Comparison of ENCODE assay signal across 8 cellular contexts in genomic region chr17:8859029-8859803, GRCh38. TPM values are rescaled to one million over a fixed set of nuclear protein-coding genes. Genes with fewer than 3 reads are reported as not detected.
A peak's percentile ranks its signal among the peaks of the same experiment; 100 is the strongest.
DNase-seq lines count a peak whose midpoint lies in the region; ATAC-seq, FAIRE-seq and TF ChIP-seq lines count a peak whose summit lies in the region.
"Had no signal": no experiment of that assay in that cellular context is flagged by ENCODE, and none has a peak within 500 bp of the region (broad histone marks: within the 10 kb centered on the region; RNA-seq: fewer than 3 reads in every experiment).

No MANE protein-coding gene starts in this region.

- WGBS in GM12878 (ENCODE audit: insufficient coverage, insufficient replicate concordance, low lambda C conversion rate, missing lambda C conversion rate): 25% methylated on average over 11 of the region's 11 CpGs

- DNase-seq in GM12864 (ENCODE audit: low read depth) (no peak), KBM-7 (peak; percentile 46), GM12878 (ENCODE audit: low read depth, low spot score) (no peak), osteocyte (ENCODE audit: extremely low spot score, unreplicated experiment) (no peak), NK-92 (lab: John Stamatoyannopoulos, UW; ENCODE audit: unreplicated experiment) (no peak), NCI-H2227 treated with DMSO at 0.1 percent for 48 hours (lab: John Stamatoyannopoulos, UW) (no peak)
- DNase-seq: effector CD4-positive, alpha-beta T cell had no signal

- no peaks in the 10 kb centered on the region for H3K27me3 Mint-ChIP-seq in osteocyte (ENCODE audit: unreplicated experiment)

- no TSS peak for BruUV-seq in GM12878 (replicated peaks; lab: Mats Ljungman, UMichigan)

- peak overlapping the region; percentile 93 for H3K27ac Mint-ChIP-seq in osteocyte (ENCODE audit: unreplicated experiment)

- H2AFZ ChIP-seq in GM12878 (ENCODE audit: control insufficient read depth, low read depth, low read length): no peak overlapping the region

- peak overlapping the region; percentile 78 for H3K9ac ChIP-seq in GM12878 (ENCODE audit: control insufficient read depth, insufficient read depth, low read length)

- FAIRE-seq in GM12878 (lab: Jason Lieb, UNC): no peak

- POLR2A ChIA-PET in GM12878 (lab: Charles Lee): interaction anchor here (0.5 to 6.2 kb wide), 11 partner anchors 9 to 109 kb away, joined by 3 to 74 read pairs (median 8); partner anchors contain the start of gene PIK3R6

- no peaks in the 10 kb centered on the region for H4K20me1 ChIP-seq in GM12878 (ENCODE audit: control insufficient read depth, insufficient read depth)

- no peaks in the 10 kb centered on the region for H3K27me3 ChIP-seq in GM12878 (replicated peaks in 1 of 2; ENCODE audit: control insufficient read depth in 2 of 2, insufficient read depth in 2 of 2, low read length in 1 of 2)

- peaks cover 36% of the 10 kb centered on the region for H3K4me1 Mint-ChIP-seq in osteocyte (ENCODE audit: unreplicated experiment)

- TF ChIP-seq POLR2A in GM12878 (IDR thresholded peaks at IDR 0.05; ENCODE audit: low read depth, low read length): no peak; the same call in 1 of the 2 replicates

- no peaks in the 10 kb centered on the region for H3K36me3 Mint-ChIP-seq in osteocyte (ENCODE audit: unreplicated experiment)

- H3K4me2 ChIP-seq in GM12878 (ENCODE audit: control insufficient read depth, insufficient read depth): peak overlapping the region; percentile 61

- no peaks in the 10 kb centered on the region; the same call in 1 of the 3 replicates for H3K9me3 ChIP-seq in GM12878 (replicated peaks; ENCODE audit: control insufficient read depth, insufficient read depth, low read length)

- peaks cover 76% of the 10 kb centered on the region for H3K79me2 ChIP-seq in GM12878 (ENCODE audit: control insufficient read depth, insufficient read depth, low read length)

- no peak for TF ChIP-seq CTCF in GM12864 (IDR thresholded peaks at IDR 0.05; ENCODE audit: low read depth, low read length, missing control alignments)
- peak in 1 of 3 experiments; percentile 39; a peak in 2 of 6 replicates for TF ChIP-seq CTCF in GM12878 (IDR thresholded peaks at IDR 0.05 in 2 of 3, conservative IDR thresholded peaks at IDR 0.05 in 1 of 3; ENCODE audit: control insufficient read depth in 2 of 3, extremely low read depth in 1 of 3, insufficient read depth in 1 of 3, low read depth in 3 of 3, low read length in 3 of 3)
- no peak for TF ChIP-seq CTCF in osteocyte (IDR thresholded peaks at IDR 0.05)

- ATAC-seq in GM12878: peak; percentile 22
- no peak for ATAC-seq in GM19395 (IDR thresholded peaks at IDR 0.05; ENCODE audit: unreplicated experiment)

- peak overlapping the region; percentile 99 for H3K27ac ChIP-seq in GM12878 (ENCODE audit: control insufficient read depth, insufficient read depth)

- H3K4me1 ChIP-seq in GM12878 (ENCODE audit: control insufficient read depth, insufficient read depth, low read length): peaks cover 52% of the 10 kb centered on the region

- intact Hi-C loops in GM12878 (cut with micrococcal nuclease; ENCODE audit: unreplicated experiment): loop anchor here (2.0 to 5.0 kb wide), 2 partner anchors 52 to 98 kb away; no protein-coding TSS in a partner anchor

- in situ Hi-C loops in KBM-7 (cut with MboI; ENCODE audit: low pct_unique_long_range_greater_than_20kb, low sequenced_read_pairs) (no loop called here), GM12878 (cut with MboI) (loop anchor here (5.0 kb wide), 1 partner anchor 98 kb away; no protein-coding TSS in a partner anchor)

- H3K4me3 ChIP-seq in GM12864 (ENCODE audit: low read depth, low read length) (peak overlapping the region; percentile 18; the same call in 1 of the 2 replicates), GM12878 (peak overlapping the region; percentile 52)

- peaks cover 4 to 23% of the 10 kb centered on the region in 2 experiments; a peak in 3 of 4 replicates for H3K36me3 ChIP-seq in GM12878 (ENCODE audit: control insufficient read depth in 2 of 2, insufficient read depth in 2 of 2, low read length in 1 of 2)

- no peaks in the 10 kb centered on the region for H3K9me3 Mint-ChIP-seq in osteocyte (ENCODE audit: unreplicated experiment)

- SMC1A ChIA-PET in GM12878 (lab: Charles Lee; ENCODE audit: uncharacterized antibody, unreplicated experiment): interaction anchor here (0.6 to 5.1 kb wide), 17 partner anchors 9 to 126 kb away, joined by 3 to 64 read pairs (median 5); partner anchors contain the start of gene PIK3R6

- RAD21 ChIA-PET in GM12878 (lab: Charles Lee; ENCODE audit: unreplicated experiment): interaction anchor here (0.7 to 4.6 kb wide), 18 partner anchors 8 to 104 kb away, joined by 3 to 92 read pairs (median 8); partner anchors contain the start of gene PIK3R6

- TF ChIP-seq EP300 in GM12878 (IDR thresholded peaks at IDR 0.05; ENCODE audit: borderline replicate concordance in 1 of 2, control insufficient read depth in 1 of 2, low read depth in 2 of 2, low read length in 2 of 2): peak; percentile 83 to 87; a peak in 2 of 4 replicates

- CTCF ChIA-PET in GM12878 (lab: Yijun Ruan, JAX): interaction anchor here (0.6 to 3.5 kb wide), 10 partner anchors 33 to 449 kb away, joined by 3 to 28 read pairs (median 4); no protein-coding TSS in a partner anchor

- H3K4me3 Mint-ChIP-seq in osteocyte (ENCODE audit: unreplicated experiment): no peak overlapping the region

- peak; percentile 30; the same call in 1 of the 2 replicates for TF ChIP-seq RAD21 in GM12878 (IDR thresholded peaks at IDR 0.05; ENCODE audit: insufficient read depth, low read depth, low read length)

TF ChIP-seq in GM12878, 131 proteins besides CTCF, POLR2A, EP300 and RAD21 (continues in another document):
- TF ChIP-seq ZNF24 (IDR thresholded peaks at IDR 0.05) (peak; percentile 86), DPF2 (IDR thresholded peaks at IDR 0.05) (peak; percentile 73; the same call in 1 of the 2 replicates), SMARCA5 (IDR thresholded peaks at IDR 0.05) (0 out of 2 replicates have a peak, but pooled peaks have one; percentile 8), SUPT20H (IDR thresholded peaks at IDR 0.05; ENCODE audit: borderline replicate concordance, control insufficient read depth, low read depth, low read length) (no peak), USF2 (IDR thresholded peaks at IDR 0.05; ENCODE audit: borderline replicate concordance, low read depth, low read length) (peak; percentile 86), BCLAF1 (IDR thresholded peaks at IDR 0.05) (no peak; the same call in 1 of the 2 replicates), POLR2AphosphoS2 (IDR thresholded peaks at IDR 0.05; ENCODE audit: low read depth, low read length) (no peak; the same call in 1 of the 2 replicates), PAX5 (IDR thresholded peaks at IDR 0.05; ENCODE audit: borderline replicate concordance, low read depth, low read length) (peak; percentile 69; the same call in 1 of the 2 replicates), BHLHE40 (IDR thresholded peaks at IDR 0.05; ENCODE audit: borderline replicate concordance in 1 of 2, low read depth in 2 of 2, low read length in 1 of 2) (peak; percentile 76 to 89), TARDBP (IDR thresholded peaks at IDR 0.05; ENCODE audit: borderline replicate concordance) (no peak), BMI1 (IDR thresholded peaks at IDR 0.05; ENCODE audit: borderline replicate concordance) (no peak), EZH2 (IDR thresholded peaks at IDR 0.05; ENCODE audit: borderline replicate concordance, control insufficient read depth, low read depth, low read length) (no peak)

RNA-seq across cellular contexts. Expression of gene PIK3R6, which starts 8.3 kb away (rescaled TPM):
- 293 and 314 TPM in 2 replicates for total RNA-seq in GM12878 (2013; cell fraction: nucleolus; rRNA removed)
- total RNA-seq in GM12878 (2014; rRNA removed) (40.3 and 44.7 TPM in 2 replicates), GM12878 (2014; rRNA removed; fragmentation: Illumina TruSeq; extraction: Trizol) (26.4 and 27.9 TPM in 2 replicates), GM12878 (2021) (76.7 and 81.7 TPM in 2 replicates), osteocyte (not detected in 2 replicates)
- polyA plus RNA-seq in GM12878 (2011; ENCODE audit: low read depth): 68.9 TPM
- polyA plus RNA-seq in GM12878 (2011; rRNA removed) (73.5 and 146 TPM in 2 replicates), GM12878 (2014; fragmentation: Illumina TruSeq; extraction: Trizol) (31.6 and 54.7 TPM in 2 replicates), GM12878 (2014; fragmentation: Nextera tagmentation; extraction: Ambion mirVana) (1 to 10 TPM; 6.7 to 7.4 TPM), GM12878 (2014; rRNA removed) (86.5 and 99.8 TPM in 2 replicates), GM12878 (2016; fragmentation: Nextera tagmentation; extraction: Ambion mirVana) (100 to 1,000 TPM; 103 to 109 TPM)
- 164 and 182 TPM in 2 replicates for polyA plus RNA-seq in GM12878 (2011; cell fraction: cytosol; rRNA removed)
- polyA plus RNA-seq in GM12878 (2011; cell fraction: nucleus; rRNA removed): 666 and 871 TPM in 2 replicates
- 144 and 184 TPM in 2 replicates for polyA plus RNA-seq in GM12878 (2012)
- 99.0 and 156 TPM in 2 replicates for polyA minus RNA-seq in GM12878 (2011; rRNA and poly(A)+ RNA removed)
- polyA minus RNA-seq in GM12878 (2011; cell fraction: cytosol; rRNA and poly(A)+ RNA removed): 50.8 and 58.4 TPM in 2 replicates
- polyA minus RNA-seq in GM12878 (2011; cell fraction: nucleus; rRNA and poly(A)+ RNA removed): 143 and 160 TPM in 2 replicates

Comparison
In these comparisons a context has a peak if more than half of its experiments do, and no peak if none do; other contexts are left out.
1. RNA of gene PIK3R6, which starts 8.3 kb away (total RNA-seq): 26.4 to 314 TPM in GM12878; not detected in osteocyte; every median in the first group is over 10 times any median in the second.